17 cellular contexts compared by ENCODE assay signal in the genomic region with DNA sequence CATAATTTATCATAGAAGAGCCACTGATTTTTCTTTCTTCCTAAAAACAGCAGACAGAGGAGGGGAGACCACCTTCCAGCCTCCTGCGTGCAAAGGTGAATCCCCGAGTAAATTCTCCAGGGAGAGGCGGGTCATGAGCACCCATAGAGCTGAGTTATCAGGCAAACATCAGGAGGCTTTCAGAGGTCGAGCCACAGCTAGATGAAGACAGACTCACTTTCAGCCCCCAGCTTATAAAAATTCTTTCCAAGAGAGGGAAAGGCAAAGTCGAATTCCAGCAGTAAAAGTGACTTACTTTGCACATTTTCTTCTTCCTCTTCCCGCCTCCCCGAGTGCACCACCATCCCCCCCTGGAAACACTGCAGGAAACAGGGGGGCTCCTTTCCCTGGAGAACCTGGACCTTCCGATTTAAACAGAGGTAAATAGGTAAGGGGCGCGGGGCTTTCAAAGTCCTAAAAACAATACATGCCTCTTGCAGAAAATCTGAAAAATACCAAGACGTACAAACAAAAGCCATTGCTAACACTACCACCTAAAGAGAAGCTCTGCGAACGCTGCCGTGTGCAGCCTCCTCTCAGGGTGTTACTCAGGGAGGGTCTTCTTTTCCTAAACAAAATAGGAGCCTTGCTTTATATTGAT.
DNase-seq lines count a peak whose midpoint lies in the region; ATAC-seq, FAIRE-seq and TF ChIP-seq lines count a peak whose summit lies in the region.
"Had no signal": no experiment of that assay in that cellular context is flagged by ENCODE, and none has a peak within 500 bp of the region (broad histone marks: within the 10 kb centered on the region; RNA-seq: fewer than 3 reads in every experiment).

No MANE protein-coding gene starts in this region.

- no peaks in the 10 kb centered on the region for H3K79me2 ChIP-seq in GM23248 (ENCODE audit: insufficient read depth)

- peak overlapping the region; percentile 15 for H3K4me2 ChIP-seq in GM23248 (ENCODE audit: unreplicated experiment)
- H3K4me2 ChIP-seq: PC-9 had no signal

- H3K4me1 ChIP-seq in GM23248 (ENCODE audit: insufficient read depth) (peaks cover 16% of the 10 kb centered on the region), kidney (ENCODE audit: control insufficient read depth in 1 of 2, insufficient read depth in 1 of 2, low read depth in 1 of 2, low read length in 2 of 2) (peaks cover 9 to 17% of the 10 kb centered on the region in 2 donors), right cardiac atrium (ENCODE audit: control insufficient read depth, insufficient read depth, low read length) (no peaks in the 10 kb centered on the region)

- no peaks in the 10 kb centered on the region; the same call in 1 of the 2 replicates for H4K20me1 ChIP-seq in GM23248 (ENCODE audit: insufficient read depth)

- peaks cover 21% of the 10 kb centered on the region for H3F3A ChIP-seq in GM23248 (ENCODE audit: insufficient read depth)

- H3K36me3 Mint-ChIP-seq in activated T-helper 2 cell treated with anti-CD3 and anti-CD28 coated beads, Interferon-gamma antibody, Interleukin-2, Interleukin-4, amounts not matched to agents 10 μg/mL and 5 μg/mL and 100 μg/mL, durations not matched to agents 14 hours and 24 hours and 36 hours (ENCODE audit: low read depth), result peaks cover 33% of the 10 kb centered on the region
- H3K36me3 Mint-ChIP-seq in stimulated activated naive B cell treated with anti-CD40 and anti-IgM and Interleukin-4, amounts not matched to agents 10 μg/mL and 1 μg/mL and 100 μg/mL, for 72 hours, result peaks cover 2 to 4% of the 10 kb centered on the region in 2 donors

- H3K9ac ChIP-seq in GM23248, result no peak overlapping the region
- H3K9ac ChIP-seq in kidney (ENCODE audit: low read length in 2 of 2), result no peak overlapping the region

- H2AFZ ChIP-seq in GM23248, result no peak overlapping the region
- H2AFZ ChIP-seq: PC-9 had no signal

- 60 to 61% methylated on average over 14 of the region's 14 CpGs for WGBS in GM23248 (ENCODE audit: low coverage in 1 of 2, low lambda C conversion rate in 2 of 2, missing lambda C conversion rate in 2 of 2), 2 experiments
- 64% methylated on average over 14 of the region's 14 CpGs for WGBS in right cardiac atrium

- no peaks in the 10 kb centered on the region for H3K9me3 Mint-ChIP-seq in activated T-helper 2 cell treated with anti-CD3 and anti-CD28 coated beads, Interferon-gamma antibody, Interleukin-2, Interleukin-4, amounts not matched to agents 10 μg/mL and 5 μg/mL and 100 μg/mL, durations not matched to agents 14 hours and 24 hours and 36 hours
- no peaks in the 10 kb centered on the region for H3K9me3 Mint-ChIP-seq in stimulated activated naive B cell treated with anti-CD40 and anti-IgM and Interleukin-4, amounts not matched to agents 10 μg/mL and 1 μg/mL and 100 μg/mL, for 72 hours
- H3K9me3 Mint-ChIP-seq: activated T-cell treated with anti-CD3 and anti-CD28 coated beads, Interleukin-2, amount 50 U/mL, for 4 hours; T-helper 1 cell treated with Interleukin-12 subunit alpha and Interleukin-12 subunit beta and Interleukin-4 antibody, amounts not matched to agents 30 μg/mL and 1 μg/mL, for 36 hours had no signal

- H3K27ac Mint-ChIP-seq in activated T-helper 2 cell treated with anti-CD3 and anti-CD28 coated beads, Interferon-gamma antibody, Interleukin-2, Interleukin-4, amounts not matched to agents 10 μg/mL and 5 μg/mL and 100 μg/mL, durations not matched to agents 14 hours and 24 hours and 36 hours, result peak overlapping the region; percentile 35
- H3K27ac Mint-ChIP-seq in stimulated activated naive B cell treated with anti-CD40 and anti-IgM and Interleukin-4, amounts not matched to agents 10 μg/mL and 1 μg/mL and 100 μg/mL, for 72 hours, result no peak overlapping the region

- 0 out of 2 replicates have a peak, but pooled peaks cover 8% of the 10 kb centered on the region for H3K36me3 ChIP-seq in GM23248 (ENCODE audit: low read depth)
- peaks cover 2 to 29% of the 10 kb centered on the region in 2 donors for H3K36me3 ChIP-seq in kidney (ENCODE audit: control insufficient read depth in 1 of 2, insufficient read depth in 2 of 2, low read length in 2 of 2)

- no peak overlapping the region for H3K4me3 Mint-ChIP-seq in activated T-helper 2 cell treated with anti-CD3 and anti-CD28 coated beads, Interferon-gamma antibody, Interleukin-2, Interleukin-4, amounts not matched to agents 10 μg/mL and 5 μg/mL and 100 μg/mL, durations not matched to agents 14 hours and 24 hours and 36 hours (ENCODE audit: low read depth)
- no peak overlapping the region for H3K4me3 Mint-ChIP-seq in stimulated activated naive B cell treated with anti-CD40 and anti-IgM and Interleukin-4, amounts not matched to agents 10 μg/mL and 1 μg/mL and 100 μg/mL, for 72 hours
- H3K4me3 Mint-ChIP-seq: activated T-cell treated with anti-CD3 and anti-CD28 coated beads, Interleukin-2, amount 50 U/mL, for 4 hours; T-helper 1 cell treated with Interleukin-12 subunit alpha and Interleukin-12 subunit beta and Interleukin-4 antibody, amounts not matched to agents 30 μg/mL and 1 μg/mL, for 36 hours had no signal

- H3K4me1 Mint-ChIP-seq in activated T-helper 2 cell treated with anti-CD3 and anti-CD28 coated beads, Interferon-gamma antibody, Interleukin-2, Interleukin-4, amounts not matched to agents 10 μg/mL and 5 μg/mL and 100 μg/mL, durations not matched to agents 14 hours and 24 hours and 36 hours (ENCODE audit: low read depth), result peaks cover 28% of the 10 kb centered on the region
- H3K4me1 Mint-ChIP-seq in stimulated activated naive B cell treated with anti-CD40 and anti-IgM and Interleukin-4, amounts not matched to agents 10 μg/mL and 1 μg/mL and 100 μg/mL, for 72 hours, result peaks cover 11 to 18% of the 10 kb centered on the region in 2 donors

- intact Hi-C loops in activated T-helper 2 cell treated with anti-CD3 and anti-CD28 coated beads, Interferon-gamma antibody, Interleukin-2, Interleukin-4, amounts not matched to agents 10 μg/mL and 5 μg/mL and 100 μg/mL, durations not matched to agents 14 hours and 24 hours and 36 hours (cut with micrococcal nuclease), result loop anchor here (1.0 to 2.0 kb wide), 2 partner anchors 12 to 26 kb away; no protein-coding TSS in a partner anchor
- intact Hi-C loops in kidney (cut with DNase I), result no loop called here
- intact Hi-C loops in right cardiac atrium (cut with DNase I), result no loop called here

- H3K27ac ChIP-seq in GM23248 (peak overlapping the region; percentile 14; the same call in 1 of the 2 replicates), kidney (ENCODE audit: low read depth in 2 of 2, low read length in 2 of 2) (peak overlapping the region in 1 of 2 donors; percentile 75), right cardiac atrium (ENCODE audit: low read length) (no peak overlapping the region)
- H3K27ac ChIP-seq: C4-2B, neutrophil had no signal

- in situ Hi-C loops in GM23248 (cut with MboI), result no loop called here

- FAIRE-seq in kidney (lab: Jason Lieb, UNC), result no peak
- FAIRE-seq: G401.6 had no signal

- no peaks in the 10 kb centered on the region for H3K9me2 ChIP-seq in GM23248 (ENCODE audit: insufficient read depth)

- ATAC-seq in stimulated activated naive B cell treated with anti-CD40 and anti-IgM and Interleukin-4, amounts not matched to agents 10 μg/mL and 1 μg/mL and 100 μg/mL, for 72 hours (replicated peaks), result peak; percentile 53 to 67
- ATAC-seq in HG03045 (IDR thresholded peaks at IDR 0.05; ENCODE audit: unreplicated experiment), result no peak
- ATAC-seq in right cardiac atrium, result no peak
- ATAC-seq: activated T-cell treated with anti-CD3 and anti-CD28 coated beads, Interleukin-2, amount 50 U/mL, for 4 hours had no signal

- TF ChIP-seq CTCF in kidney (IDR thresholded peaks at IDR 0.05; ENCODE audit: borderline replicate concordance, extremely low read depth, insufficient read depth), result no peak

- H3K4me3 ChIP-seq in GM23248 (no peak overlapping the region), kidney (ENCODE audit: low read length in 2 of 2) (no peak overlapping the region), right cardiac atrium (ENCODE audit: low read length) (no peak overlapping the region)
- H3K4me3 ChIP-seq: PC-9 had no signal

- no peaks in the 10 kb centered on the region for H3K27me3 Mint-ChIP-seq in activated T-helper 2 cell treated with anti-CD3 and anti-CD28 coated beads, Interferon-gamma antibody, Interleukin-2, Interleukin-4, amounts not matched to agents 10 μg/mL and 5 μg/mL and 100 μg/mL, durations not matched to agents 14 hours and 24 hours and 36 hours (ENCODE audit: low read depth)
- H3K27me3 Mint-ChIP-seq in stimulated activated naive B cell treated with anti-CD40 and anti-IgM and Interleukin-4, amounts not matched to agents 10 μg/mL and 1 μg/mL and 100 μg/mL, for 72 hours, result no peaks in the 10 kb centered on the region

- DNase-seq in GM23248 (no peak), kidney tubule cell (ENCODE audit: low spot score) (peak; percentile 19), kidney (no peak), right cardiac atrium (no peak), NCI-H2081 (lab: John Stamatoyannopoulos, UW) (no peak)
- no peak for DNase-seq in activated T-helper 2 cell treated with anti-CD3 and anti-CD28 coated beads, Interferon-gamma antibody, Interleukin-2, Interleukin-4, amounts not matched to agents 10 μg/mL and 5 μg/mL and 100 μg/mL, durations not matched to agents 14 hours and 24 hours and 36 hours (ENCODE audit: low spot score)
- no peak for DNase-seq in stimulated activated naive B cell treated with anti-CD40 and anti-IgM and Interleukin-4, amounts not matched to agents 10 μg/mL and 1 μg/mL and 100 μg/mL, for 72 hours
- DNase-seq: activated T-cell treated with anti-CD3 and anti-CD28 coated beads, Interleukin-2, amount 50 U/mL, for 4 hours; effector CD8-positive, alpha-beta T cell; NCI-H1105 treated with DMSO at 0.1 percent for 48 hours; NCI-H446 treated with DMSO at 0.1 percent for 48 hours had no signal

- H3K27me3 ChIP-seq in GM23248 (replicated peaks; ENCODE audit: insufficient read depth), result no peaks in the 10 kb centered on the region
- H3K27me3 ChIP-seq in right cardiac atrium (ENCODE audit: control insufficient read depth, insufficient read depth), result no peaks in the 10 kb centered on the region
- H3K27me3 ChIP-seq: neutrophil had no signal

- H3K9me3 ChIP-seq in GM23248 (ENCODE audit: low read depth) (no peaks in the 10 kb centered on the region), kidney (ENCODE audit: control insufficient read depth in 1 of 2, low read length in 2 of 2) (no peaks in the 10 kb centered on the region), right cardiac atrium (ENCODE audit: control insufficient read depth, low read length) (no peaks in the 10 kb centered on the region)

Comparison
In these comparisons a context has a peak if more than half of its experiments do, and no peak if none do; other contexts are left out.
1. ATAC-seq: peak in stimulated activated naive B cell treated with anti-CD40 and anti-IgM and Interleukin-4, amounts not matched to agents 10 μg/mL and 1 μg/mL and 100 μg/mL, for 72 hours (2 of 2); none in HG03045 (single experiment) and right cardiac atrium (0 of 2).